Comparison of ENCODE assay signal across 21 cellular contexts in the genomic region with DNA sequence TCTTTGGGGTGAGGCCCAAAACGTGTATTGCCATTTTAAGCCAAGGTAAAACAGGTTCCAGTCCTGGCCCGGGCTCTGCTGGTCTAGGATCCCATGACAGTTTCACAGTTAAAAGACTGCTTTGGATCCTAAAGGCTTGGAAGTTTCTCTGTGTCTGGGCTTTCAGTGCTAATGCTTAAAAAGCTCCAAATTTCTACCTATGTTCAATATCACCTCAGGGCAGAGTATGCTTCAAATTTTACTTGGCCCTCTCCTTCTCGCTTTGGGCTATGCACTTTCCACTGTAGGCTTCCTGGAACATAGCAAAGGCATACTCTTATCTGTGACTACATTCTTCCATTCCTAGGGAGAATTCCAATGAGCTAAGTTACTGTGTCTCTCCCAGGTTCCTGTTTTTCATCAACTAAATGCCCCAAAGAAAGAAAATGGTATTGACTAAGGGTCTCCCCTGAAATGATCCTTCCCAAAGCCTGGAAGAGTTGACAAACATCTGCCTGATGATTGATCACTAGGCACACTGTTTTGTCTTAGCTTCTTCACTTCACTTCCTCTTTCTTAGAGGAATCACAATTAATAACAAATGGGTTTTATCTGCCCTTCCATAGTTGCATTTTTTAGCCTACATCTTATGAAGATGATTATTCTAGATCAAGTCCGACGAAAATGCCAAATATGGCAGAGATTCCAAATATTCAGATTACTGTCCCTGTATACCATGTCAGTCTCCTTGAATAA.
"Had no signal": no experiment of that assay in that cellular context is flagged by ENCODE, and none has a peak within 500 bp of the region (broad histone marks: within the 10 kb centered on the region; RNA-seq: fewer than 3 reads in every experiment).

No MANE protein-coding gene starts in this region.

- H3K36me3 Mint-ChIP-seq: activated CD4-positive, alpha-beta memory T cell treated with anti-CD3 and anti-CD28 coated beads for 36 hours; activated naive CD4-positive, alpha-beta T cell treated with anti-CD3 and anti-CD28 coated beads, Interleukin-2, amount 50 U/mL, for 72 hours; naive thymus-derived CD8-positive, alpha-beta T cell; stimulated activated effector memory CD8-positive, alpha-beta T cell treated with anti-CD3 and anti-CD28 coated beads, Interleukin-12 subunit alpha, Interleukin-12 subunit beta, amount 100 ng/mL, for 72 hours had no signal

- H3K4me1 Mint-ChIP-seq: activated B cell treated with CpG ODN at 0.5 μM for 24 hours; naive thymus-derived CD8-positive, alpha-beta T cell; stimulated activated effector memory CD8-positive, alpha-beta T cell treated with anti-CD3 and anti-CD28 coated beads, Interleukin-12 subunit alpha, Interleukin-12 subunit beta, amount 100 ng/mL, for 72 hours had no signal

- H3K9me3 Mint-ChIP-seq: activated CD4-positive, alpha-beta memory T cell treated with anti-CD3 and anti-CD28 coated beads for 36 hours; activated naive CD4-positive, alpha-beta T cell treated with anti-CD3 and anti-CD28 coated beads, Interleukin-2, amount 50 U/mL, for 72 hours; activated T-helper 1 cell treated with anti-CD3 and anti-CD28 coated beads, Interleukin-12 subunit alpha, Interleukin-12 subunit beta, Interleukin-2, Interleukin-4 antibody, amounts not matched to agents 30 ng/mL and 10 ng/mL and 1 ng/mL, durations not matched to agents 14 hours and 24 hours and 36 hours; stimulated activated effector memory CD8-positive, alpha-beta T cell treated with anti-CD3 and anti-CD28 coated beads, Interleukin-12 subunit alpha, Interleukin-12 subunit beta, amount 100 ng/mL, for 72 hours had no signal

- H3K4me3 Mint-ChIP-seq: activated B cell treated with CpG ODN at 0.5 μM for 24 hours; activated CD4-positive, alpha-beta memory T cell treated with anti-CD3 and anti-CD28 coated beads for 36 hours; activated T-helper 1 cell treated with anti-CD3 and anti-CD28 coated beads, Interleukin-12 subunit alpha, Interleukin-12 subunit beta, Interleukin-2, Interleukin-4 antibody, amounts not matched to agents 30 ng/mL and 10 ng/mL and 1 ng/mL, durations not matched to agents 14 hours and 24 hours and 36 hours; naive thymus-derived CD8-positive, alpha-beta T cell; stimulated activated effector memory CD8-positive, alpha-beta T cell treated with anti-CD3 and anti-CD28 coated beads, Interleukin-12 subunit alpha, Interleukin-12 subunit beta, amount 100 ng/mL, for 72 hours had no signal

- H3K27me3 Mint-ChIP-seq: activated B cell treated with CpG ODN at 0.5 μM for 24 hours; activated CD4-positive, alpha-beta memory T cell treated with anti-CD3 and anti-CD28 coated beads for 36 hours had no signal

- ATAC-seq: activated naive CD4-positive, alpha-beta T cell treated with anti-CD3 and anti-CD28 coated beads, Interleukin-2, amount 50 U/mL, for 72 hours; left ventricle myocardium superior; naive thymus-derived CD8-positive, alpha-beta T cell; right lobe of liver; stimulated activated effector memory CD8-positive, alpha-beta T cell treated with anti-CD3 and anti-CD28 coated beads, Interleukin-12 subunit alpha, Interleukin-12 subunit beta, amount 100 ng/mL, for 72 hours had no signal

- H3K4me3 ChIP-seq: adrenal gland, ovary, right lobe of liver, stomach, upper lobe of left lung had no signal

- DNase-seq: activated B cell treated with CpG ODN at 0.5 μM for 24 hours; activated CD4-positive, alpha-beta memory T cell treated with anti-CD3 and anti-CD28 coated beads for 36 hours; activated CD4-positive, alpha-beta T cell treated with anti-CD3 and anti-CD28 coated beads for 4 hours; activated gamma-delta T cell treated with Interleukin-2 at 50 U/mL for 16 hours; activated T-cell treated with anti-CD3 and anti-CD28 coated beads for 4 hours; adrenal gland; head of caudate nucleus; kidney glomerular epithelial cell; left ventricle myocardium superior; naive thymus-derived CD8-positive, alpha-beta T cell; ovary; right lobe of liver; small intestine; stimulated activated CD4-positive, alpha-beta T cell treated with anti-CD3 and anti-CD28 coated beads, Interleukin-4, amount 100 ng/mL, for 24 hours; stomach; T-helper 1 cell; T-helper 9 cell had no signal

- H3K27ac Mint-ChIP-seq: activated B cell treated with CpG ODN at 0.5 μM for 24 hours; activated CD4-positive, alpha-beta memory T cell treated with anti-CD3 and anti-CD28 coated beads for 36 hours; activated naive CD4-positive, alpha-beta T cell treated with anti-CD3 and anti-CD28 coated beads, Interleukin-2, amount 50 U/mL, for 72 hours; activated T-helper 1 cell treated with anti-CD3 and anti-CD28 coated beads, Interleukin-12 subunit alpha, Interleukin-12 subunit beta, Interleukin-2, Interleukin-4 antibody, amounts not matched to agents 30 ng/mL and 10 ng/mL and 1 ng/mL, durations not matched to agents 14 hours and 24 hours and 36 hours; naive thymus-derived CD8-positive, alpha-beta T cell; stimulated activated effector memory CD8-positive, alpha-beta T cell treated with anti-CD3 and anti-CD28 coated beads, Interleukin-12 subunit alpha, Interleukin-12 subunit beta, amount 100 ng/mL, for 72 hours had no signal
